ENCODE assay signal across 10 cellular contexts in genomic region chr12:109715310-109716091, GRCh38. TPM values are rescaled to one million over a fixed set of nuclear protein-coding genes. Genes with fewer than 3 reads are reported as not detected.
A peak's percentile ranks its signal among the peaks of the same experiment; 100 is the strongest.
DNase-seq lines count a peak whose midpoint lies in the region; ATAC-seq, FAIRE-seq and TF ChIP-seq lines count a peak whose summit lies in the region.
"Had no signal": no experiment of that assay in that cellular context is flagged by ENCODE, and none has a peak within 500 bp of the region (broad histone marks: within the 10 kb centered on the region; RNA-seq: fewer than 3 reads in every experiment).

No MANE protein-coding gene starts in this region.

- peaks cover 0 to 6% (median 1%) of the 10 kb centered on the region in 4 donors for H3K4me1 Mint-ChIP-seq in CD4-positive, alpha-beta memory T cell
- H3K4me1 Mint-ChIP-seq in naive thymus-derived CD4-positive, alpha-beta T cell, result peaks cover 0 to 4% (median 0%) of the 10 kb centered on the region in 7 donors

- peak overlapping the region in 3 of 7 donors; percentile 50 to 79 (median 60) for H3K27ac Mint-ChIP-seq in CD4-positive, alpha-beta memory T cell
- H3K27ac Mint-ChIP-seq in naive thymus-derived CD4-positive, alpha-beta T cell, result peak overlapping the region in 1 of 9 donors; percentile 59

- H3K9me3 ChIP-seq in CD4-positive, alpha-beta memory T cell (ENCODE audit: control insufficient read depth in 1 of 2, low read length in 2 of 2), result no peaks in the 10 kb centered on the region
- H3K9me3 ChIP-seq in K562 (replicated peaks; ENCODE audit: control insufficient read depth, insufficient read depth, low read depth, low read length), result no peaks in the 10 kb centered on the region
- H3K9me3 ChIP-seq in naive thymus-derived CD4-positive, alpha-beta T cell (ENCODE audit: control insufficient read depth in 2 of 3, low read length in 3 of 3), result no peaks in the 10 kb centered on the region
- H3K9me3 ChIP-seq: Peyer's patch had no signal

- H3K36me3 ChIP-seq in CD4-positive, alpha-beta memory T cell (ENCODE audit: insufficient read depth, low read length), result no peaks in the 10 kb centered on the region
- no peaks in the 10 kb centered on the region for H3K36me3 ChIP-seq in K562 (ENCODE audit: control insufficient read depth, insufficient read depth, low read length)
- no peaks in the 10 kb centered on the region for H3K36me3 ChIP-seq in naive thymus-derived CD4-positive, alpha-beta T cell (ENCODE audit: control insufficient read depth in 2 of 3, insufficient read depth in 3 of 3, low read length in 3 of 3)
- H3K36me3 ChIP-seq: Peyer's patch had no signal

- 27% methylated on average over 13 of the region's 19 CpGs for WGBS in K562 (ENCODE audit: insufficient coverage, low coverage, missing lambda C conversion rate)

- no peak overlapping the region for H3K4me2 ChIP-seq in K562 (ENCODE audit: insufficient read depth, low read length)

- POLR2A ChIA-PET in CD4-positive, alpha-beta memory T cell (lab: Charles Lee; ENCODE audit: partially characterized antibody), result interaction anchor here (2.1 kb wide), 1 partner anchor 238 kb away, joined by 7 read pairs; the partner anchor contains the start of genes KCTD10 and UBE3B
- POLR2A ChIA-PET in K562 (lab: Yijun Ruan, JAX), result interaction anchor here (0.6 to 0.8 kb wide), 2 partner anchors 10 to 45 kb away, joined by 3 to 4 read pairs; no protein-coding TSS in a partner anchor
- POLR2A ChIA-PET in naive thymus-derived CD4-positive, alpha-beta T cell (lab: Charles Lee), result no interaction called here

- no peak for TF ChIP-seq EP300 in K562 (IDR thresholded peaks at IDR 0.05; ENCODE audit: low read length)

- H3K9me1 ChIP-seq in K562 (ENCODE audit: control insufficient read depth, insufficient read depth, low read length), result peaks cover 4% of the 10 kb centered on the region

- H3K27me3 Mint-ChIP-seq in CD4-positive, alpha-beta memory T cell, result peaks cover 6 to 22% of the 10 kb centered on the region in 2 donors
- peaks cover 22 to 79% (median 33%) of the 10 kb centered on the region in 5 donors for H3K27me3 Mint-ChIP-seq in naive thymus-derived CD4-positive, alpha-beta T cell

- peaks cover 0 to 2% (median 0%) of the 10 kb centered on the region in 8 donors for H3K9me3 Mint-ChIP-seq in CD4-positive, alpha-beta memory T cell
- no peaks in the 10 kb centered on the region for H3K9me3 Mint-ChIP-seq in naive thymus-derived CD4-positive, alpha-beta T cell

- TF ChIP-seq RAD21 in K562 (CRISPR knock-in tag; conservative IDR thresholded peaks at IDR 0.05 in 1 of 2, IDR thresholded peaks at IDR 0.05 in 1 of 2), result no peak

- H4K20me1 ChIP-seq in K562 (replicated peaks; ENCODE audit: control insufficient read depth, insufficient read depth, low read length), result peaks cover 36% of the 10 kb centered on the region

- BruUV-seq in K562 (replicated peaks; lab: Mats Ljungman, UMichigan), result no TSS peak

- H3K27me3 ChIP-seq in CD4-positive, alpha-beta memory T cell (ENCODE audit: insufficient read depth, low read length), result peaks cover 22% of the 10 kb centered on the region
- H3K27me3 ChIP-seq in K562 (ENCODE audit: control insufficient read depth in 2 of 2, insufficient read depth in 2 of 2, low read length in 2 of 2), result peaks cover 15 to 37% of the 10 kb centered on the region in 2 experiments; a peak in 4 of 5 replicates
- H3K27me3 ChIP-seq in naive thymus-derived CD4-positive, alpha-beta T cell (ENCODE audit: control insufficient read depth in 2 of 2, insufficient read depth in 2 of 2, low read length in 2 of 2), result peaks cover 0 to 6% of the 10 kb centered on the region in 2 donors
- H3K27me3 ChIP-seq: Peyer's patch had no signal

- ATAC-seq in K562, result no peak
- no peak for ATAC-seq in naive thymus-derived CD4-positive, alpha-beta T cell
- ATAC-seq in HG03175 (IDR thresholded peaks at IDR 0.05; ENCODE audit: unreplicated experiment), result no peak
- no peak for ATAC-seq in GM18519 (IDR thresholded peaks at IDR 0.05; ENCODE audit: low FRiP score, unreplicated experiment)

- H2AFZ ChIP-seq in K562 (ENCODE audit: low read depth, low read length), result no peak overlapping the region

- in situ Hi-C loops in K562 (cut with MboI), result no loop called here

- H3K9ac ChIP-seq in K562 (ENCODE audit: insufficient read depth in 1 of 2, low read depth in 2 of 2, low read length in 2 of 2), result no peak overlapping the region

- TF ChIP-seq CTCF in K562 (IDR thresholded peaks at IDR 0.05 in 2 of 3, conservative IDR thresholded peaks at IDR 0.05 in 1 of 3; ENCODE audit: insufficient read depth in 2 of 3, low read depth in 1 of 3, low read length in 3 of 3), result no peak

- H3K4me3 Mint-ChIP-seq in CD4-positive, alpha-beta memory T cell, result peak overlapping the region; percentile 36 to 78 (median 58)
- H3K4me3 Mint-ChIP-seq in naive thymus-derived CD4-positive, alpha-beta T cell, result peak overlapping the region in 8 of 10 donors; percentile 35 to 81 (median 62)

- no peak for TF ChIP-seq POLR2A in K562 (conservative IDR thresholded peaks at IDR 0.05)

- no peaks in the 10 kb centered on the region for H3K36me3 Mint-ChIP-seq in CD4-positive, alpha-beta memory T cell
- H3K36me3 Mint-ChIP-seq in naive thymus-derived CD4-positive, alpha-beta T cell, result no peaks in the 10 kb centered on the region

- peaks cover 12% of the 10 kb centered on the region for H3K4me1 ChIP-seq in CD4-positive, alpha-beta memory T cell (ENCODE audit: insufficient read depth, low read length)
- H3K4me1 ChIP-seq in K562 (replicated peaks in 1 of 2; ENCODE audit: control insufficient read depth in 2 of 2, insufficient read depth in 2 of 2, low read length in 2 of 2), result peaks cover 9 to 44% of the 10 kb centered on the region in 2 experiments; a peak in 4 of 5 replicates
- peaks cover 3 to 11% of the 10 kb centered on the region in 2 donors for H3K4me1 ChIP-seq in naive thymus-derived CD4-positive, alpha-beta T cell (ENCODE audit: control insufficient read depth in 2 of 2, insufficient read depth in 2 of 2, low read length in 2 of 2)

- CTCF ChIA-PET in CD4-positive, alpha-beta memory T cell (lab: Charles Lee; ENCODE audit: partially characterized antibody), result no interaction called here
- CTCF ChIA-PET in K562 (lab: Yijun Ruan, JAX; ENCODE audit: low intra/inter-chr PET ratio), result no interaction called here
- CTCF ChIA-PET in naive thymus-derived CD4-positive, alpha-beta T cell (lab: Charles Lee), result no interaction called here

- FAIRE-seq in K562 (lab: Jason Lieb, UNC), result no peak
- FAIRE-seq: endometrium had no signal

- no peak for DNase-seq in CD4-positive, alpha-beta memory T cell
- DNase-seq in LHCN-M2 (ENCODE audit: low read depth), result peak; percentile 35
- peak; percentile 33 to 62 (median 55) for DNase-seq in K562 (ENCODE audit: extremely low read depth in 1 of 4, low spot score in 3 of 4)
- DNase-seq in naive thymus-derived CD4-positive, alpha-beta T cell, result peak in 1 of 9 donors; percentile 24
- DNase-seq in iPS-NIHi7 (ENCODE audit: extremely low spot score), result no peak
- DNase-seq in cerebellar cortex (ENCODE audit: low spot score), result no peak

- H3K79me2 ChIP-seq in K562 (ENCODE audit: control insufficient read depth, insufficient read depth, low read length), result no peaks in the 10 kb centered on the region

- H3K4me3 ChIP-seq in CD4-positive, alpha-beta memory T cell (ENCODE audit: low read length in 2 of 2), result no peak overlapping the region
- H3K4me3 ChIP-seq in K562, result no peak overlapping the region
- no peak overlapping the region for H3K4me3 ChIP-seq in naive thymus-derived CD4-positive, alpha-beta T cell (ENCODE audit: low read length)

- no peak overlapping the region for H3K27ac ChIP-seq in CD4-positive, alpha-beta memory T cell (ENCODE audit: low read depth, low read length)
- no peak overlapping the region for H3K27ac ChIP-seq in K562 (ENCODE audit: extremely low read depth, low read depth, low read length)
- H3K27ac ChIP-seq in naive thymus-derived CD4-positive, alpha-beta T cell (ENCODE audit: low read depth, low read length), result no peak overlapping the region

- intact Hi-C loops in CD4-positive, alpha-beta memory T cell (cut with micrococcal nuclease), result no loop called here
- intact Hi-C loops in K562 (cut with micrococcal nuclease), result loop anchor here (10.0 kb wide), 1 partner anchor 121 kb away; no protein-coding TSS in a partner anchor
- intact Hi-C loops in naive thymus-derived CD4-positive, alpha-beta T cell (cut with micrococcal nuclease), result loop anchor here (2.0 to 10.0 kb wide), 3 partner anchors 59 to 861 kb away; partner anchors contain the start of genes ANKRD13A (in 1 of the 2), GIT2 (in 1 of the 2) and SSH1 (in 1 of the 2)

TF ChIP-seq in K562, 482 proteins besides CTCF, POLR2A, EP300 and RAD21 (continues in another document):
- TF ChIP-seq ATF1 (CRISPR knock-in tag; IDR thresholded peaks at IDR 0.05), result no peak
- TF ChIP-seq ATF1 (tag; IDR thresholded peaks at IDR 0.05), result peak; percentile 87
- peak in 1 of 2 experiments; percentile 50; a peak in 1 of 4 replicates for TF ChIP-seq CSDE1 (IDR thresholded peaks at IDR 0.05)
- TF ChIP-seq KLF6 (CRISPR knock-in tag; IDR thresholded peaks at IDR 0.05; ENCODE audit: borderline replicate concordance), result no peak
- peak; percentile 90 for TF ChIP-seq RFX1 (IDR thresholded peaks at IDR 0.05)
- no peak for TF ChIP-seq ZNF133 (CRISPR knock-in tag; IDR thresholded peaks at IDR 0.05)

RNA-seq across cellular contexts. Expression of gene FAM222A, which starts 1.9 kb away (rescaled TPM):
- total RNA-seq in CD4-positive, alpha-beta memory T cell, result under 1 TPM; 0.55 to 0.69 TPM
- polyA plus RNA-seq in CD4-positive, alpha-beta memory T cell, result under 1 TPM in 1 of 2 donors, not detected in 1; 0.25 TPM
- total RNA-seq in LHCN-M2 (2014; rRNA removed) (1.2 and 1.7 TPM in 2 replicates), K562 (2014; rRNA removed) (0.14 and 0.49 TPM in 2 replicates), K562 (2014; rRNA removed; fragmentation: Illumina TruSeq; extraction: Trizol) (0.06 and 0.07 TPM in 2 replicates), K562 (2015; rRNA removed; fragmentation: Illumina TruSeq; extraction: Trizol) (0.26 and 0.36 TPM in 2 replicates), K562 (2021) (0.29 and 0.83 TPM in 2 replicates)
- polyA plus RNA-seq in LHCN-M2 (2012), result 0.68 TPM
- 0.21 TPM in 1 of 2 replicates, not detected in the other for total RNA-seq in K562 (2011; cell fraction: chromatin; rRNA removed; ENCODE audit: low replicate concordance)
- 0.33 and 0.39 TPM in 2 replicates for total RNA-seq in K562 (2011; cell fraction: nucleolus; rRNA removed)
- total RNA-seq in K562 (2011; cell fraction: nucleoplasm; rRNA removed), result not detected in 2 replicates
- polyA plus RNA-seq in K562 (2011; rRNA removed) (0.04 and 0.05 TPM in 2 replicates), K562 (2014; fragmentation: Illumina TruSeq; extraction: Trizol) (0.10 and 0.18 TPM in 2 replicates), K562 (2014; fragmentation: Nextera tagmentation; extraction: Ambion mirVana) (under 1 TPM in 1 of 2 experiments, not detected in 1; 0.03 TPM), K562 (2014; rRNA removed) (0.11 and 0.36 TPM in 2 replicates)
- 0.10 and 0.46 TPM in 2 replicates for polyA plus RNA-seq in K562 (2011; cell fraction: cytosol; rRNA removed)
- 0.06 and 0.18 TPM in 2 replicates for polyA plus RNA-seq in K562 (2011; cell fraction: nucleus; rRNA removed)
- 0.35 and 0.40 TPM in 2 replicates for polyA plus RNA-seq in K562 (2012)
- 0.06 TPM in 1 of 2 replicates, not detected in the other for polyA minus RNA-seq in K562 (2011; rRNA and poly(A)+ RNA removed)
- polyA minus RNA-seq in K562 (2011; cell fraction: cytosol; rRNA and poly(A)+ RNA removed), result 0.29 TPM in 1 of 2 replicates, not detected in the other
- 0.40 and 0.56 TPM in 2 replicates for polyA minus RNA-seq in K562 (2011; cell fraction: nucleus; rRNA and poly(A)+ RNA removed)
- 1 to 10 TPM in 2 of 5 experiments, under 1 TPM in 3; 0.24 to 1.6 (median 0.80) TPM for total RNA-seq in naive thymus-derived CD4-positive, alpha-beta T cell
- polyA plus RNA-seq in naive thymus-derived CD4-positive, alpha-beta T cell, result under 1 TPM; 0.08 to 0.09 TPM

Comparison
In these comparisons a context has a peak if more than half of its experiments do, and no peak if none do; other contexts are left out.
1. DNase-seq: peak in LHCN-M2 (single experiment) and K562 (4 of 4); none in CD4-positive, alpha-beta memory T cell (0 of 5), iPS-NIHi7 (single experiment) and cerebellar cortex (single experiment).